16 cellular contexts compared by ENCODE assay signal in genomic region chr7:92646966-92647625, GRCh38. TPM values are rescaled to one million over a fixed set of nuclear protein-coding genes. Genes with fewer than 3 reads are reported as not detected.
DNase-seq lines count a peak whose midpoint lies in the region; ATAC-seq, FAIRE-seq and TF ChIP-seq lines count a peak whose summit lies in the region.
"Had no signal": no experiment of that assay in that cellular context is flagged by ENCODE, and none has a peak within 500 bp of the region (broad histone marks: within the 10 kb centered on the region; RNA-seq: fewer than 3 reads in every experiment).

No MANE protein-coding gene starts in this region.

- H3K27me3 ChIP-seq in muscle layer of duodenum (ENCODE audit: low read depth, low read length) = no peaks in the 10 kb centered on the region
- no peaks in the 10 kb centered on the region for H3K27me3 ChIP-seq in GM23338 (ENCODE audit: insufficient read depth)

- H3K9me2 ChIP-seq in GM23338 (ENCODE audit: insufficient read depth) = no peaks in the 10 kb centered on the region

- no peak overlapping the region for H3K4me2 ChIP-seq in GM23338

- no peak overlapping the region for H3K4me3 Mint-ChIP-seq in GM23338
- no peak overlapping the region for H3K4me3 Mint-ChIP-seq in chondrocyte (ENCODE audit: unreplicated experiment)
- H3K4me3 Mint-ChIP-seq: dendritic cell treated with granulocyte-macrophage colony-stimulating factor and Interleukin-4, amounts not matched to agents 40 ng/mL and 50 ng/mL, for 4 days; H9 had no signal

- H4K20me1 ChIP-seq in GM23338 (replicated peaks; ENCODE audit: insufficient read depth) = no peaks in the 10 kb centered on the region

- H3K79me2 ChIP-seq in GM23338 (replicated peaks; ENCODE audit: insufficient read depth) = no peaks in the 10 kb centered on the region

- H3K4me1 Mint-ChIP-seq in GM23338 = peaks cover 8% of the 10 kb centered on the region; the same call in 2 of the 3 replicates
- H3K4me1 Mint-ChIP-seq in chondrocyte (ENCODE audit: low read depth) = peaks cover 21% of the 10 kb centered on the region

- no peaks in the 10 kb centered on the region for H3K9me3 Mint-ChIP-seq in GM23338
- H3K9me3 Mint-ChIP-seq in chondrocyte (ENCODE audit: low read depth) = no peaks in the 10 kb centered on the region
- H3K9me3 Mint-ChIP-seq: dendritic cell treated with granulocyte-macrophage colony-stimulating factor and Interleukin-4, amounts not matched to agents 40 ng/mL and 50 ng/mL, for 4 days; H9; naive B cell had no signal

- peak; percentile 56 for ATAC-seq in GM18873 (IDR thresholded peaks at IDR 0.05; ENCODE audit: low FRiP score, unreplicated experiment)
- peak; percentile 42 for ATAC-seq in HG02642 (IDR thresholded peaks at IDR 0.05; ENCODE audit: poor library complexity, unreplicated experiment)
- ATAC-seq in GM23338 = no peak
- ATAC-seq in HG02852 (IDR thresholded peaks at IDR 0.05; ENCODE audit: unreplicated experiment) = no peak

- peak; percentile 96 for FAIRE-seq in RCC 7860 (lab: Jason Lieb, UNC)

- TF ChIP-seq CTCF in GM23338 (conservative IDR thresholded peaks at IDR 0.05; ENCODE audit: low read depth in 2 of 2) = no peak
- no peak for TF ChIP-seq CTCF in chondrocyte (IDR thresholded peaks at IDR 0.05)

- H3K4me1 ChIP-seq in muscle layer of duodenum (ENCODE audit: control insufficient read depth in 1 of 2, insufficient read depth in 2 of 2, low read length in 2 of 2) (peaks cover 0 to 12% of the 10 kb centered on the region in 2 donors), GM23338 (ENCODE audit: insufficient read depth) (no peaks in the 10 kb centered on the region; the same call in 1 of the 2 replicates)

- no peaks in the 10 kb centered on the region for H3F3A ChIP-seq in GM23338 (replicated peaks; ENCODE audit: low read depth)

- H2AFZ ChIP-seq in GM23338 = no peak overlapping the region

- H3K27me3 Mint-ChIP-seq in GM23338 (ENCODE audit: insufficient read depth, low read depth, poor library complexity) = peaks cover 7% of the 10 kb centered on the region
- no peaks in the 10 kb centered on the region for H3K27me3 Mint-ChIP-seq in chondrocyte (ENCODE audit: low read depth)
- H3K27me3 Mint-ChIP-seq: dendritic cell treated with granulocyte-macrophage colony-stimulating factor and Interleukin-4, amounts not matched to agents 40 ng/mL and 50 ng/mL, for 4 days; naive B cell had no signal

- H3K36me3 Mint-ChIP-seq in GM23338 (ENCODE audit: low read depth) (no peaks in the 10 kb centered on the region), chondrocyte (ENCODE audit: low read depth) (peaks cover 3% of the 10 kb centered on the region)
- H3K36me3 Mint-ChIP-seq: naive B cell had no signal

- H3K27ac Mint-ChIP-seq in GM23338 (no peak overlapping the region), chondrocyte (ENCODE audit: unreplicated experiment) (no peak overlapping the region)
- H3K27ac Mint-ChIP-seq: dendritic cell treated with granulocyte-macrophage colony-stimulating factor and Interleukin-4, amounts not matched to agents 40 ng/mL and 50 ng/mL, for 4 days had no signal

- peak overlapping the region; percentile 69 for H3K27ac ChIP-seq in muscle layer of duodenum (ENCODE audit: low read length)
- H3K27ac ChIP-seq in GM23338 (ENCODE audit: low read depth) = no peak overlapping the region

- H3K9me3 ChIP-seq in muscle layer of duodenum (ENCODE audit: control insufficient read depth in 1 of 2, low read length in 2 of 2) = no peaks in the 10 kb centered on the region

- H3K36me3 ChIP-seq in muscle layer of duodenum (ENCODE audit: control insufficient read depth in 1 of 2, insufficient read depth in 2 of 2, low read length in 2 of 2) (no peaks in the 10 kb centered on the region), GM23338 (ENCODE audit: insufficient read depth) (no peaks in the 10 kb centered on the region)

- DNase-seq in RCC 7860 (ENCODE audit: low spot score) (peak; percentile 81), GM23338 (ENCODE audit: low spot score) (no peak), chondrocyte (ENCODE audit: low spot score) (no peak)
- DNase-seq in stimulated activated CD4-positive, alpha-beta T cell treated with anti-CD3 and anti-CD28 coated beads, Interleukin-4, amount 100 ng/mL, for 24 hours = no peak
- DNase-seq: activated CD8-positive, alpha-beta memory T cell treated with anti-CD3 and anti-CD28 coated beads, Interleukin-2, amount 50 U/mL, for 48 hours; H9; naive B cell; NCI-H2171 treated with DMSO at 0.1 percent for 48 hours; SIG-M5; stimulated activated CD4-positive, alpha-beta T cell treated with anti-CD3 and anti-CD28 coated beads, Interleukin-1b, Interleukin-23, amount 100 ng/mL, for 48 hours; trophoblast cell had no signal

- H3K4me3 ChIP-seq in muscle layer of duodenum (ENCODE audit: low read depth in 1 of 2, low read length in 2 of 2) = no peak overlapping the region
- H3K4me3 ChIP-seq in GM23338 = no peak overlapping the region

TF ChIP-seq in GM23338, 12 proteins besides CTCF, POLR2A, EP300 and RAD21 (continues in another document):
- no peak for TF ChIP-seq CREB1 (CRISPR knock-in tag; IDR thresholded peaks at IDR 0.05; ENCODE audit: low read depth)
- no peak for TF ChIP-seq NANOG (IDR thresholded peaks at IDR 0.05; ENCODE audit: borderline replicate concordance)
- TF ChIP-seq ZNF114 (CRISPR knock-in tag; IDR thresholded peaks at IDR 0.05) = no peak
- TF ChIP-seq ETS1 (IDR thresholded peaks at IDR 0.05) = no peak
- TF ChIP-seq REST (IDR thresholded peaks at IDR 0.05; ENCODE audit: unreplicated experiment) = no peak
- no peak for TF ChIP-seq JUNB (IDR thresholded peaks at IDR 0.05; ENCODE audit: unreplicated experiment)

RNA-seq across cellular contexts. Expression of gene FAM133B, which starts 56.9 kb away (rescaled TPM):
- 36.9 and 38.4 TPM in 2 replicates for total RNA-seq in GM23338 (2014; rRNA removed; shearing (Covaris generic))
- polyA plus RNA-seq in GM23338 (2016; fragmentation: Nextera tagmentation; extraction: Ambion mirVana) = 180 and 183 TPM in 2 replicates
- total RNA-seq in chondrocyte = 12.6 to 15.4 TPM (median 14.4 TPM) in 3 replicates

Comparison
In these comparisons a context has a peak if more than half of its experiments do, and no peak if none do; other contexts are left out.
1. ATAC-seq: peak in GM18873 (single experiment) and HG02642 (single experiment); none in GM23338 (single experiment) and HG02852 (single experiment).